ENCODE assay signal across 20 cellular contexts in the genomic region with DNA sequence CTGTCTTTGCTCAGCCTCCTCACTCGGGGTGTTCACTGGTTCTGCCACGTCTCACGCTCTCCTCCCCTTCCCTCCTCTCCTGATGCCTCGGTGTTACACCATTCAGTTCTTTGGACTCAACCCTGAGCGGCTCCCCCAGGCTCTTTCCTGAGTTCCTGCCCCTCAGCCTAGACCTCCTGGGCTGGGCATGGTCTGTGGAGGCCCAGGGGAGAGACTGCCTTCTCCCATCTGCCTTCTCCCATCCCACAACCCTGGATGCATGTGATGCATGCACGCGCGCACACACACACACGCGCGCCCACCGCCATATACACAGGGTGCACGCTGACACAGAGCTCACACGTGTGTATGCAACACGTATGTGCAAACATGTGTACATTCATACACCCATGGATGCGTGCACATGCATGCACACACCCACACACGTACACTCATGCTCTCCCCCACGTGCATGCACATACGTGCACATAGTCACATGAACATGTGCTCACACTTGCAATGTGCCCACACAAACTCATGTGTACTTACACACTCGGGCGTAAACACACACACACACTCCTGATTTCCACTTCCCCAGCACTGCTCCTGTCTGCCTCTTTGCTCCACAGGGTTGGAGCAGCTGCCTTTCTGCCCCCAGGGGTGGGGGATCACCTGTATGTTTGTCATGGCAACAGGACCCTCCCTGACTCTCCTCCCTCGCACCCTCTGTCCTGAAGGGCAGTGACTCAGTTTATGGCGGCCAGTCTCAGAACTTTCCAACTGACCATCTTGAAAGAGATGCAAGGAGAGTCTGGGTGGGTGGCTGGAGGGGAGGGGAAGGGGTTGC. TPM values are rescaled to one million over a fixed set of nuclear protein-coding genes. Genes with fewer than 3 reads are reported as not detected.
DNase-seq lines count a peak whose midpoint lies in the region; ATAC-seq and TF ChIP-seq lines count a peak whose summit lies in the region.
"Had no signal": no experiment of that assay in that cellular context is flagged by ENCODE, and none has a peak within 500 bp of the region (broad histone marks: within the 10 kb centered on the region; RNA-seq: fewer than 3 reads in every experiment).

No MANE protein-coding gene starts in this region.

- H3K36me3 Mint-ChIP-seq in neural crest cell (ENCODE audit: low read depth) (peaks cover 16% of the 10 kb centered on the region), WTC11 (peaks cover 1% of the 10 kb centered on the region; the same call in 1 of the 2 replicates)
- H3K36me3 Mint-ChIP-seq: CD4-positive, CD25-positive, alpha-beta regulatory T cell had no signal

- no peaks in the 10 kb centered on the region for H3K36me3 ChIP-seq in gastrocnemius medialis
- no peaks in the 10 kb centered on the region for H3K36me3 ChIP-seq in hepatocyte (replicated peaks; ENCODE audit: insufficient read depth, low read depth)

- TF ChIP-seq POLR2A in gastrocnemius medialis (IDR thresholded peaks at IDR 0.05): no peak

- intact Hi-C loops in gastrocnemius medialis (cut with DNase I; ENCODE audit: low total_unique reads): no loop called here

- POLR2A ChIA-PET in WTC11 (lab: Charles Lee): interaction anchor here (0.7 kb wide), 1 partner anchor 198 kb away, joined by 6 read pairs; no protein-coding TSS in a partner anchor

- H3K4me3 ChIP-seq in gastrocnemius medialis (no peak overlapping the region), hepatocyte (no peak overlapping the region)
- H3K4me3 ChIP-seq: SJSA1 had no signal

- no peak overlapping the region for H3K27ac ChIP-seq in gastrocnemius medialis
- no peak overlapping the region for H3K27ac ChIP-seq in hepatocyte
- H3K27ac ChIP-seq: KMS-11, RWPE1, SJSA1 had no signal

- TF ChIP-seq CTCF in neural crest cell (conservative IDR thresholded peaks at IDR 0.05): no peak
- no peak for TF ChIP-seq CTCF in gastrocnemius medialis (IDR thresholded peaks at IDR 0.05 in 4 of 5, conservative IDR thresholded peaks at IDR 0.05 in 1 of 5)
- no peak for TF ChIP-seq CTCF in hepatocyte (IDR thresholded peaks at IDR 0.05; ENCODE audit: poor library complexity)
- TF ChIP-seq CTCF in WTC11 (IDR thresholded peaks at IDR 0.05): no peak

- WGBS in hepatocyte (ENCODE audit: low lambda C conversion rate, missing lambda C conversion rate): 89% methylated on average over 23 of the region's 23 CpGs

- in situ Hi-C loops in gastrocnemius medialis (cut with MboI; ENCODE audit: low sequenced_read_pairs in 4 of 4): no loop called here

- H4K20me1 ChIP-seq in hepatocyte (ENCODE audit: insufficient read depth, poor library complexity, severe bottlenecking): no peaks in the 10 kb centered on the region

- H3K27me3 ChIP-seq in gastrocnemius medialis (no peaks in the 10 kb centered on the region), hepatocyte (no peaks in the 10 kb centered on the region)
- H3K27me3 ChIP-seq: SJSA1 had no signal

- H3K4me2 ChIP-seq in hepatocyte: no peak overlapping the region
- H3K4me2 ChIP-seq: KMS-11 had no signal

- CTCF ChIA-PET in WTC11 (lab: Charles Lee): interaction anchor here (0.7 to 2.6 kb wide), 4 partner anchors 11 to 146 kb away, joined by 3 to 8 read pairs (median 4); no protein-coding TSS in a partner anchor

- H3K9me3 Mint-ChIP-seq in neural crest cell (no peaks in the 10 kb centered on the region), WTC11 (no peaks in the 10 kb centered on the region)

- no peaks in the 10 kb centered on the region for H3K9me2 ChIP-seq in hepatocyte (replicated peaks; ENCODE audit: insufficient read depth)

- DNase-seq in NCI-H69 (lab: John Stamatoyannopoulos, UW) (peak; percentile 29), neural crest cell (ENCODE audit: low read depth, low spot score) (no peak), gastrocnemius medialis (no peak), hepatocyte (ENCODE audit: low spot score) (no peak), WTC11 (ENCODE audit: low spot score) (no peak)
- DNase-seq: CD4-positive, CD25-positive, alpha-beta regulatory T cell; EL; NCI-H1436; NCI-H2029; NCI-H2171 treated with DMSO at 0.1 percent for 48 hours; NCI-H446 treated with DMSO at 0.1 percent for 48 hours; NCI-H748 treated with DMSO at 0.1 percent for 48 hours; PC-3 had no signal

- H3K27ac Mint-ChIP-seq in neural crest cell (ENCODE audit: unreplicated experiment) (peak overlapping the region; percentile 78), WTC11 (no peak overlapping the region)
- H3K27ac Mint-ChIP-seq: B cell had no signal

- H3K4me1 ChIP-seq in gastrocnemius medialis: no peaks in the 10 kb centered on the region
- H3K4me1 ChIP-seq in hepatocyte (ENCODE audit: insufficient read depth): peaks cover 10% of the 10 kb centered on the region

- H3K9me3 ChIP-seq in gastrocnemius medialis (no peaks in the 10 kb centered on the region), hepatocyte (ENCODE audit: low read depth) (no peaks in the 10 kb centered on the region)
- H3K9me3 ChIP-seq: SJSA1 had no signal

- H3K4me3 Mint-ChIP-seq in neural crest cell (no peak overlapping the region), WTC11 (no peak overlapping the region)
- H3K4me3 Mint-ChIP-seq: B cell; CD4-positive, CD25-positive, alpha-beta regulatory T cell had no signal

- H2AFZ ChIP-seq in hepatocyte: no peak overlapping the region

- H3K4me1 Mint-ChIP-seq in neural crest cell: peaks cover 82% of the 10 kb centered on the region
- H3K4me1 Mint-ChIP-seq in WTC11: peaks cover 10% of the 10 kb centered on the region
- H3K4me1 Mint-ChIP-seq: B cell; CD4-positive, CD25-positive, alpha-beta regulatory T cell had no signal

- ATAC-seq in esophagus mucosa: peak; percentile 22
- ATAC-seq in gastrocnemius medialis: no peak
- no peak for ATAC-seq in GM21423 (IDR thresholded peaks at IDR 0.05; ENCODE audit: unreplicated experiment)
- no peak for ATAC-seq in WTC11
- ATAC-seq: HCT116, PC-3 had no signal

- no peaks in the 10 kb centered on the region for H3K27me3 Mint-ChIP-seq in neural crest cell (ENCODE audit: low read depth)
- no peaks in the 10 kb centered on the region for H3K27me3 Mint-ChIP-seq in WTC11 (ENCODE audit: low read depth)

- peaks cover 23% of the 10 kb centered on the region for H3K79me2 ChIP-seq in hepatocyte

TF ChIP-seq in WTC11, 78 proteins besides CTCF, POLR2A, EP300 and RAD21:
- TF ChIP-seq, protein P1, sequence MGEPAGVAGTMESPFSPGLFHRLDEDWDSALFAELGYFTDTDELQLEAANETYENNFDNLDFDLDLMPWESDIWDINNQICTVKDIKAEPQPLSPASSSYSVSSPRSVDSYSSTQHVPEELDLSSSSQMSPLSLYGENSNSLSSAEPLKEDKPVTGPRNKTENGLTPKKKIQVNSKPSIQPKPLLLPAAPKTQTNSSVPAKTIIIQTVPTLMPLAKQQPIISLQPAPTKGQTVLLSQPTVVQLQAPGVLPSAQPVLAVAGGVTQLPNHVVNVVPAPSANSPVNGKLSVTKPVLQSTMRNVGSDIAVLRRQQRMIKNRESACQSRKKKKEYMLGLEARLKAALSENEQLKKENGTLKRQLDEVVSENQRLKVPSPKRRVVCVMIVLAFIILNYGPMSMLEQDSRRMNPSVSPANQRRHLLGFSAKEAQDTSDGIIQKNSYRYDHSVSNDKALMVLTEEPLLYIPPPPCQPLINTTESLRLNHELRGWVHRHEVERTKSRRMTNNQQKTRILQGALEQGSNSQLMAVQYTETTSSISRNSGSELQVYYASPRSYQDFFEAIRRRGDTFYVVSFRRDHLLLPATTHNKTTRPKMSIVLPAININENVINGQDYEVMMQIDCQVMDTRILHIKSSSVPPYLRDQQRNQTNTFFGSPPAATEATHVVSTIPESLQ (CRISPR knock-in tag; IDR thresholded peaks at IDR 0.05): no peak
- TF ChIP-seq FOXJ3 (CRISPR knock-in tag; IDR thresholded peaks at IDR 0.05; ENCODE audit: borderline replicate concordance): no peak
- TF ChIP-seq IRF2 (CRISPR knock-in tag; IDR thresholded peaks at IDR 0.05; ENCODE audit: borderline replicate concordance, low read depth): no peak
- TF ChIP-seq FOXK1 (CRISPR knock-in tag; IDR thresholded peaks at IDR 0.05): no peak

RNA-seq across cellular contexts. Expression of a gene that starts 59.0 kb away (rescaled TPM):
- total RNA-seq in esophagus mucosa (0.92 TPM), neural crest cell (29.1 and 39.6 TPM in 2 replicates), gastrocnemius medialis (under 1 TPM in 1 of 4 donors, not detected in 3; 0.13 TPM), hepatocyte (4.4 and 7.1 TPM in 2 replicates), WTC11 (2021) (5.0 to 7.0 TPM (median 6.1 TPM) in 3 replicates)
- 7.3 and 10.8 TPM in 2 replicates for polyA plus RNA-seq in hepatocyte
- total RNA-seq: CD4-positive, CD25-positive, alpha-beta regulatory T cell; PC-3 had no signal
- polyA plus RNA-seq: CD4-positive, CD25-positive, alpha-beta regulatory T cell had no signal
